ENCODE assay signal across 11 cellular contexts in genomic region chr13:25881946-25882574, GRCh38.
DNase-seq lines count a peak whose midpoint lies in the region; ATAC-seq and TF ChIP-seq lines count a peak whose summit lies in the region.
"Had no signal": no experiment of that assay in that cellular context is flagged by ENCODE, and none has a peak within 500 bp of the region (broad histone marks: within the 10 kb centered on the region; RNA-seq: fewer than 3 reads in every experiment).

No MANE protein-coding gene starts in this region.

- no peak for ATAC-seq in activated naive CD8-positive, alpha-beta T cell treated with anti-CD3 and anti-CD28 coated beads, Interleukin-2, amount 10 ng/mL, durations not matched to agents 7 days and 5 days (ENCODE audit: low read depth)
- no peak for ATAC-seq in HG03469 (IDR thresholded peaks at IDR 0.05; ENCODE audit: unreplicated experiment)

- H3K9ac ChIP-seq in iPS-20b (ENCODE audit: low read depth, low read length) = no peak overlapping the region
- H3K9ac ChIP-seq: GM23248 had no signal

- peaks cover 27% of the 10 kb centered on the region for H3K4me1 ChIP-seq in iPS-20b (ENCODE audit: insufficient read depth, low read length)

- H3K27ac Mint-ChIP-seq in activated naive CD8-positive, alpha-beta T cell treated with anti-CD3 and anti-CD28 coated beads, Interleukin-2, amount 10 ng/mL, durations not matched to agents 7 days and 5 days = peak overlapping the region; percentile 50
- no peak overlapping the region for H3K27ac Mint-ChIP-seq in activated naive CD8-positive, alpha-beta T cell treated with anti-CD3 and anti-CD28 coated beads for 36 hours
- peak overlapping the region; percentile 50 for H3K27ac Mint-ChIP-seq in type B pancreatic cell
- H3K27ac Mint-ChIP-seq: activated naive CD8-positive, alpha-beta T cell; natural killer cell had no signal

- no peaks in the 10 kb centered on the region for H3K36me3 ChIP-seq in iPS-20b (ENCODE audit: insufficient read depth, low read depth, low read length)

- no peaks in the 10 kb centered on the region for H3K9me3 ChIP-seq in iPS-20b (ENCODE audit: insufficient read depth, low read depth, low read length)

- H3K4me3 ChIP-seq in iPS-20b (ENCODE audit: low read length) = peak overlapping the region; percentile 6; the same call in 1 of the 2 replicates
- H3K4me3 ChIP-seq: GM23248 had no signal

- no peak overlapping the region for H3K4me3 Mint-ChIP-seq in activated naive CD8-positive, alpha-beta T cell treated with anti-CD3 and anti-CD28 coated beads, Interleukin-2, amount 10 ng/mL, durations not matched to agents 7 days and 5 days
- H3K4me3 Mint-ChIP-seq in activated naive CD8-positive, alpha-beta T cell treated with anti-CD3 and anti-CD28 coated beads for 36 hours = no peak overlapping the region
- peak overlapping the region; percentile 78 for H3K4me3 Mint-ChIP-seq in type B pancreatic cell
- H3K4me3 Mint-ChIP-seq: natural killer cell had no signal

- H3K4me1 Mint-ChIP-seq in activated naive CD8-positive, alpha-beta T cell treated with anti-CD3 and anti-CD28 coated beads, Interleukin-2, amount 10 ng/mL, durations not matched to agents 7 days and 5 days = peaks cover 50% of the 10 kb centered on the region
- peaks cover 53% of the 10 kb centered on the region for H3K4me1 Mint-ChIP-seq in activated naive CD8-positive, alpha-beta T cell treated with anti-CD3 and anti-CD28 coated beads for 36 hours
- H3K4me1 Mint-ChIP-seq in type B pancreatic cell (ENCODE audit: unreplicated experiment) = peaks cover 52% of the 10 kb centered on the region

- H3K27ac ChIP-seq in iPS-20b (ENCODE audit: low read length) = peak overlapping the region; percentile 66
- H3K27ac ChIP-seq: GM23248 had no signal

- DNase-seq in activated naive CD8-positive, alpha-beta T cell treated with anti-CD3 and anti-CD28 coated beads, Interleukin-2, amount 10 ng/mL, durations not matched to agents 7 days and 5 days = no peak
- no peak for DNase-seq in activated naive CD8-positive, alpha-beta T cell treated with anti-CD3 and anti-CD28 coated beads for 36 hours
- peak; percentile 7 for DNase-seq in SHP77 treated with DMSO at 0.1 percent for 48 hours (lab: John Stamatoyannopoulos, UW)
- no peak for DNase-seq in type B pancreatic cell (ENCODE audit: extremely low spot score, unreplicated experiment)
- no peak for DNase-seq in superior temporal gyrus (ENCODE audit: extremely low spot score)
- DNase-seq in activated CD4-positive, alpha-beta T cell treated with anti-CD3 and anti-CD28 coated beads for 48 hours = no peak
- DNase-seq: GM23248, natural killer cell had no signal

- POLR2A ChIA-PET in activated naive CD8-positive, alpha-beta T cell treated with anti-CD3 and anti-CD28 coated beads, Interleukin-2, amount 10 ng/mL, durations not matched to agents 7 days and 5 days (lab: Charles Lee) = interaction anchor here (1.0 kb wide), 1 partner anchor 35 kb away, joined by 4 read pairs; no protein-coding TSS in a partner anchor

- H3K9me3 Mint-ChIP-seq in activated naive CD8-positive, alpha-beta T cell treated with anti-CD3 and anti-CD28 coated beads, Interleukin-2, amount 10 ng/mL, durations not matched to agents 7 days and 5 days = no peaks in the 10 kb centered on the region
- H3K9me3 Mint-ChIP-seq in activated naive CD8-positive, alpha-beta T cell treated with anti-CD3 and anti-CD28 coated beads for 36 hours = peaks cover 3% of the 10 kb centered on the region
- H3K9me3 Mint-ChIP-seq in type B pancreatic cell = no peaks in the 10 kb centered on the region
- H3K9me3 Mint-ChIP-seq: natural killer cell had no signal

- no peak for TF ChIP-seq CTCF in type B pancreatic cell (conservative IDR thresholded peaks at IDR 0.05)

- H3K36me3 Mint-ChIP-seq in activated naive CD8-positive, alpha-beta T cell treated with anti-CD3 and anti-CD28 coated beads, Interleukin-2, amount 10 ng/mL, durations not matched to agents 7 days and 5 days = no peaks in the 10 kb centered on the region
- peaks cover 8% of the 10 kb centered on the region for H3K36me3 Mint-ChIP-seq in activated naive CD8-positive, alpha-beta T cell treated with anti-CD3 and anti-CD28 coated beads for 36 hours
- H3K36me3 Mint-ChIP-seq in type B pancreatic cell = no peaks in the 10 kb centered on the region
- H3K36me3 Mint-ChIP-seq: activated naive CD8-positive, alpha-beta T cell; natural killer cell had no signal

- no peaks in the 10 kb centered on the region for H3K27me3 Mint-ChIP-seq in activated naive CD8-positive, alpha-beta T cell treated with anti-CD3 and anti-CD28 coated beads, Interleukin-2, amount 10 ng/mL, durations not matched to agents 7 days and 5 days
- H3K27me3 Mint-ChIP-seq in activated naive CD8-positive, alpha-beta T cell treated with anti-CD3 and anti-CD28 coated beads for 36 hours = no peaks in the 10 kb centered on the region
- peaks cover 4% of the 10 kb centered on the region for H3K27me3 Mint-ChIP-seq in type B pancreatic cell
- H3K27me3 Mint-ChIP-seq: activated naive CD8-positive, alpha-beta T cell had no signal

- H3K27me3 ChIP-seq in iPS-20b (ENCODE audit: insufficient read depth, low read length) = no peaks in the 10 kb centered on the region
